In the genomic region with DNA sequence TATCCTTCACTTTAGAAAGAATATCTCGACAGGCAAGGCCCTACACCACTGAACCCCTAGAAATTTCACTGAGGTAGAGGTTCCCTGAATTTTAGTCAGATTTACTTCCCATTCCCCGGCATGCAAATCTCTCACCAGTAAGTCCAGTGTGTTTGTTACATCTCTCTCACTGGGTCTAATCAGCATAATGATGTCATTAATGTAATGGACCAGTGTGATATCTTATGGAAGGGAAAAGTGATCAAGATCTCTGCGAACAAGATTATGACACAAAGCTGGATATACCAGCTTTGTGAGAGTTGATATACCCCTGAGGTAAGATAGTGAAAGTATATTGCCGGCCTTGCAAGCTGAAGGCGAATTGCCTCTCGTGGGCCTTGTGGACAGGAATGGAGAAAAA, we compare ENCODE assay signal across 3 cellular contexts.
TF ChIP-seq lines count a peak whose summit lies in the region.

No MANE protein-coding gene starts in this region.

TF ChIP-seq in HepG2, 621 proteins besides CTCF, POLR2A, EP300 and RAD21:
- TF ChIP-seq MATR3 (CRISPR knock-in tag; IDR thresholded peaks at IDR 0.05) (no peak), ATF7 (IDR thresholded peaks at IDR 0.05) (peak; percentile 74), ATF7 (CRISPR knock-in tag; IDR thresholded peaks at IDR 0.05) (no peak)

TF ChIP-seq in HEK293, 187 proteins besides CTCF, POLR2A, EP300 and RAD21:
- TF ChIP-seq, protein P1, sequence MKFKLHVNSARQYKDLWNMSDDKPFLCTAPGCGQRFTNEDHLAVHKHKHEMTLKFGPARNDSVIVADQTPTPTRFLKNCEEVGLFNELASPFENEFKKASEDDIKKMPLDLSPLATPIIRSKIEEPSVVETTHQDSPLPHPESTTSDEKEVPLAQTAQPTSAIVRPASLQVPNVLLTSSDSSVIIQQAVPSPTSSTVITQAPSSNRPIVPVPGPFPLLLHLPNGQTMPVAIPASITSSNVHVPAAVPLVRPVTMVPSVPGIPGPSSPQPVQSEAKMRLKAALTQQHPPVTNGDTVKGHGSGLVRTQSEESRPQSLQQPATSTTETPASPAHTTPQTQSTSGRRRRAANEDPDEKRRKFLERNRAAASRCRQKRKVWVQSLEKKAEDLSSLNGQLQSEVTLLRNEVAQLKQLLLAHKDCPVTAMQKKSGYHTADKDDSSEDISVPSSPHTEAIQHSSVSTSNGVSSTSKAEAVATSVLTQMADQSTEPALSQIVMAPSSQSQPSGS (tag by site-specific recombination; IDR thresholded peaks at IDR 0.05; ENCODE audit: low read depth) = peak; percentile 77
- no peak for TF ChIP-seq ZNF747 (tag by site-specific recombination; IDR thresholded peaks at IDR 0.05)
- TF ChIP-seq, protein P2, sequence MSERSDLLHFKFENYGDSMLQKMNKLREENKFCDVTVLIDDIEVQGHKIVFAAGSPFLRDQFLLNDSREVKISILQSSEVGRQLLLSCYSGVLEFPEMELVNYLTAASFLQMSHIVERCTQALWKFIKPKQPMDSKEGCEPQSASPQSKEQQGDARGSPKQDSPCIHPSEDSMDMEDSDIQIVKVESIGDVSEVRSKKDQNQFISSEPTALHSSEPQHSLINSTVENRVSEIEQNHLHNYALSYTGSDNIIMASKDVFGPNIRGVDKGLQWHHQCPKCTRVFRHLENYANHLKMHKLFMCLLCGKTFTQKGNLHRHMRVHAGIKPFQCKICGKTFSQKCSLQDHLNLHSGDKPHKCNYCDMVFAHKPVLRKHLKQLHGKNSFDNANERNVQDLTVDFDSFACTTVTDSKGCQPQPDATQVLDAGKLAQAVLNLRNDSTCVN (tag by site-specific recombination; optimal IDR thresholded peaks at IDR 0.05) = no peak

TF ChIP-seq in K562, 482 proteins besides CTCF, POLR2A, EP300 and RAD21:
- TF ChIP-seq TEAD4 (IDR thresholded peaks at IDR 0.05; ENCODE audit: low read length) (no peak), TEAD4 (CRISPR knock-in tag; IDR thresholded peaks at IDR 0.05; ENCODE audit: borderline replicate concordance) (no peak), CBFA2T2 (conservative IDR thresholded peaks at IDR 0.05) (no peak), NBN (IDR thresholded peaks at IDR 0.05; ENCODE audit: low read depth) (no peak), BRCA1 (IDR thresholded peaks at IDR 0.05) (no peak), BRCA1 (CRISPR knock-in tag; IDR thresholded peaks at IDR 0.05) (no peak), ESRRA (IDR thresholded peaks at IDR 0.05; ENCODE audit: borderline replicate concordance, low read depth) (no peak), RFX7 (CRISPR knock-in tag; IDR thresholded peaks at IDR 0.05) (no peak), BRF1 (IDR thresholded peaks at IDR 0.05; ENCODE audit: borderline replicate concordance, extremely low read depth, insufficient read length) (no peak), CEBPG (CRISPR knock-in tag; IDR thresholded peaks at IDR 0.05) (no peak), CEBPG (tag; conservative IDR thresholded peaks at IDR 0.05 in 1 of 2, IDR thresholded peaks at IDR 0.05 in 1 of 2) (peak in 1 of 2 experiments; percentile 4; a peak in 1 of 4 replicates), MTF1 (CRISPR knock-in tag; IDR thresholded peaks at IDR 0.05; ENCODE audit: borderline replicate concordance) (no peak), NONO (IDR thresholded peaks at IDR 0.05; ENCODE audit: low read depth in 2 of 2, low read length in 1 of 2) (no peak), FOXK2 (conservative IDR thresholded peaks at IDR 0.05 in 1 of 2, IDR thresholded peaks at IDR 0.05 in 1 of 2; ENCODE audit: low read depth in 2 of 2) (no peak), JUNB (CRISPR knock-in tag; conservative IDR thresholded peaks at IDR 0.05) (no peak), NR2C2 (CRISPR knock-in tag; IDR thresholded peaks at IDR 0.05) (no peak), NR2C2 (tag; IDR thresholded peaks at IDR 0.05) (no peak), ZNF41 (CRISPR knock-in tag; conservative IDR thresholded peaks at IDR 0.05) (no peak), LCOR (CRISPR knock-in tag; IDR thresholded peaks at IDR 0.05) (no peak), DACH1 (IDR thresholded peaks at IDR 0.05; ENCODE audit: partially characterized antibody) (no peak), ATF7 (IDR thresholded peaks at IDR 0.05) (peak; percentile 52), MYBL2 (IDR thresholded peaks at IDR 0.05; ENCODE audit: low read depth) (no peak), MYBL2 (CRISPR knock-in tag; IDR thresholded peaks at IDR 0.05; ENCODE audit: borderline replicate concordance) (no peak), WHSC1 (IDR thresholded peaks at IDR 0.05; ENCODE audit: low read length) (no peak), ZNF75A (CRISPR knock-in tag; IDR thresholded peaks at IDR 0.05) (no peak)
- TF ChIP-seq, protein P3, sequence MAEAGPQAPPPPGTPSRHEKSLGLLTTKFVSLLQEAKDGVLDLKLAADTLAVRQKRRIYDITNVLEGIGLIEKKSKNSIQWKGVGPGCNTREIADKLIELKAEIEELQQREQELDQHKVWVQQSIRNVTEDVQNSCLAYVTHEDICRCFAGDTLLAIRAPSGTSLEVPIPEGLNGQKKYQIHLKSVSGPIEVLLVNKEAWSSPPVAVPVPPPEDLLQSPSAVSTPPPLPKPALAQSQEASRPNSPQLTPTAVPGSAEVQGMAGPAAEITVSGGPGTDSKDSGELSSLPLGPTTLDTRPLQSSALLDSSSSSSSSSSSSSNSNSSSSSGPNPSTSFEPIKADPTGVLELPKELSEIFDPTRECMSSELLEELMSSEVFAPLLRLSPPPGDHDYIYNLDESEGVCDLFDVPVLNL (CRISPR knock-in tag; IDR thresholded peaks at IDR 0.05; ENCODE audit: low read depth) = no peak
- TF ChIP-seq, protein P4, sequence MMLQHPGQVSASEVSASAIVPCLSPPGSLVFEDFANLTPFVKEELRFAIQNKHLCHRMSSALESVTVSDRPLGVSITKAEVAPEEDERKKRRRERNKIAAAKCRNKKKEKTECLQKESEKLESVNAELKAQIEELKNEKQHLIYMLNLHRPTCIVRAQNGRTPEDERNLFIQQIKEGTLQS (IDR thresholded peaks at IDR 0.05) = peak; percentile 29; the same call in 1 of the 2 replicates
- TF ChIP-seq, protein P4 (CRISPR knock-in tag; conservative IDR thresholded peaks at IDR 0.05) = no peak
- TF ChIP-seq, protein P5, sequence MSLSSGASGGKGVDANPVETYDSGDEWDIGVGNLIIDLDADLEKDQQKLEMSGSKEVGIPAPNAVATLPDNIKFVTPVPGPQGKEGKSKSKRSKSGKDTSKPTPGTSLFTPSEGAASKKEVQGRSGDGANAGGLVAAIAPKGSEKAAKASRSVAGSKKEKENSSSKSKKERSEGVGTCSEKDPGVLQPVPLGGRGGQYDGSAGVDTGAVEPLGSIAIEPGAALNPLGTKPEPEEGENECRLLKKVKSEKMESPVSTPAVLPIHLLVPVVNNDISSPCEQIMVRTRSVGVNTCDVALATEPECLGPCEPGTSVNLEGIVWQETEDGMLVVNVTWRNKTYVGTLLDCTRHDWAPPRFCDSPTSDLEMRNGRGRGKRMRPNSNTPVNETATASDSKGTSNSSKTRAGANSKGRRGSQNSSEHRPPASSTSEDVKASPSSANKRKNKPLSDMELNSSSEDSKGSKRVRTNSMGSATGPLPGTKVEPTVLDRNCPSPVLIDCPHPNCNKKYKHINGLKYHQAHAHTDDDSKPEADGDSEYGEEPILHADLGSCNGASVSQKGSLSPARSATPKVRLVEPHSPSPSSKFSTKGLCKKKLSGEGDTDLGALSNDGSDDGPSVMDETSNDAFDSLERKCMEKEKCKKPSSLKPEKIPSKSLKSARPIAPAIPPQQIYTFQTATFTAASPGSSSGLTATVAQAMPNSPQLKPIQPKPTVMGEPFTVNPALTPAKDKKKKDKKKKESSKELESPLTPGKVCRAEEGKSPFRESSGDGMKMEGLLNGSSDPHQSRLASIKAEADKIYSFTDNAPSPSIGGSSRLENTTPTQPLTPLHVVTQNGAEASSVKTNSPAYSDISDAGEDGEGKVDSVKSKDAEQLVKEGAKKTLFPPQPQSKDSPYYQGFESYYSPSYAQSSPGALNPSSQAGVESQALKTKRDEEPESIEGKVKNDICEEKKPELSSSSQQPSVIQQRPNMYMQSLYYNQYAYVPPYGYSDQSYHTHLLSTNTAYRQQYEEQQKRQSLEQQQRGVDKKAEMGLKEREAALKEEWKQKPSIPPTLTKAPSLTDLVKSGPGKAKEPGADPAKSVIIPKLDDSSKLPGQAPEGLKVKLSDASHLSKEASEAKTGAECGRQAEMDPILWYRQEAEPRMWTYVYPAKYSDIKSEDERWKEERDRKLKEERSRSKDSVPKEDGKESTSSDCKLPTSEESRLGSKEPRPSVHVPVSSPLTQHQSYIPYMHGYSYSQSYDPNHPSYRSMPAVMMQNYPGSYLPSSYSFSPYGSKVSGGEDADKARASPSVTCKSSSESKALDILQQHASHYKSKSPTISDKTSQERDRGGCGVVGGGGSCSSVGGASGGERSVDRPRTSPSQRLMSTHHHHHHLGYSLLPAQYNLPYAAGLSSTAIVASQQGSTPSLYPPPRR (CRISPR knock-in tag; IDR thresholded peaks at IDR 0.05; ENCODE audit: borderline replicate concordance) = no peak
- TF ChIP-seq, protein P6, sequence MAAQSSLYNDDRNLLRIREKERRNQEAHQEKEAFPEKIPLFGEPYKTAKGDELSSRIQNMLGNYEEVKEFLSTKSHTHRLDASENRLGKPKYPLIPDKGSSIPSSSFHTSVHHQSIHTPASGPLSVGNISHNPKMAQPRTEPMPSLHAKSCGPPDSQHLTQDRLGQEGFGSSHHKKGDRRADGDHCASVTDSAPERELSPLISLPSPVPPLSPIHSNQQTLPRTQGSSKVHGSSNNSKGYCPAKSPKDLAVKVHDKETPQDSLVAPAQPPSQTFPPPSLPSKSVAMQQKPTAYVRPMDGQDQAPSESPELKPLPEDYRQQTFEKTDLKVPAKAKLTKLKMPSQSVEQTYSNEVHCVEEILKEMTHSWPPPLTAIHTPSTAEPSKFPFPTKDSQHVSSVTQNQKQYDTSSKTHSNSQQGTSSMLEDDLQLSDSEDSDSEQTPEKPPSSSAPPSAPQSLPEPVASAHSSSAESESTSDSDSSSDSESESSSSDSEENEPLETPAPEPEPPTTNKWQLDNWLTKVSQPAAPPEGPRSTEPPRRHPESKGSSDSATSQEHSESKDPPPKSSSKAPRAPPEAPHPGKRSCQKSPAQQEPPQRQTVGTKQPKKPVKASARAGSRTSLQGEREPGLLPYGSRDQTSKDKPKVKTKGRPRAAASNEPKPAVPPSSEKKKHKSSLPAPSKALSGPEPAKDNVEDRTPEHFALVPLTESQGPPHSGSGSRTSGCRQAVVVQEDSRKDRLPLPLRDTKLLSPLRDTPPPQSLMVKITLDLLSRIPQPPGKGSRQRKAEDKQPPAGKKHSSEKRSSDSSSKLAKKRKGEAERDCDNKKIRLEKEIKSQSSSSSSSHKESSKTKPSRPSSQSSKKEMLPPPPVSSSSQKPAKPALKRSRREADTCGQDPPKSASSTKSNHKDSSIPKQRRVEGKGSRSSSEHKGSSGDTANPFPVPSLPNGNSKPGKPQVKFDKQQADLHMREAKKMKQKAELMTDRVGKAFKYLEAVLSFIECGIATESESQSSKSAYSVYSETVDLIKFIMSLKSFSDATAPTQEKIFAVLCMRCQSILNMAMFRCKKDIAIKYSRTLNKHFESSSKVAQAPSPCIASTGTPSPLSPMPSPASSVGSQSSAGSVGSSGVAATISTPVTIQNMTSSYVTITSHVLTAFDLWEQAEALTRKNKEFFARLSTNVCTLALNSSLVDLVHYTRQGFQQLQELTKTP (IDR thresholded peaks at IDR 0.05; ENCODE audit: low read depth in 1 of 2, partially characterized antibody in 2 of 2) = no peak
- TF ChIP-seq, protein P7, sequence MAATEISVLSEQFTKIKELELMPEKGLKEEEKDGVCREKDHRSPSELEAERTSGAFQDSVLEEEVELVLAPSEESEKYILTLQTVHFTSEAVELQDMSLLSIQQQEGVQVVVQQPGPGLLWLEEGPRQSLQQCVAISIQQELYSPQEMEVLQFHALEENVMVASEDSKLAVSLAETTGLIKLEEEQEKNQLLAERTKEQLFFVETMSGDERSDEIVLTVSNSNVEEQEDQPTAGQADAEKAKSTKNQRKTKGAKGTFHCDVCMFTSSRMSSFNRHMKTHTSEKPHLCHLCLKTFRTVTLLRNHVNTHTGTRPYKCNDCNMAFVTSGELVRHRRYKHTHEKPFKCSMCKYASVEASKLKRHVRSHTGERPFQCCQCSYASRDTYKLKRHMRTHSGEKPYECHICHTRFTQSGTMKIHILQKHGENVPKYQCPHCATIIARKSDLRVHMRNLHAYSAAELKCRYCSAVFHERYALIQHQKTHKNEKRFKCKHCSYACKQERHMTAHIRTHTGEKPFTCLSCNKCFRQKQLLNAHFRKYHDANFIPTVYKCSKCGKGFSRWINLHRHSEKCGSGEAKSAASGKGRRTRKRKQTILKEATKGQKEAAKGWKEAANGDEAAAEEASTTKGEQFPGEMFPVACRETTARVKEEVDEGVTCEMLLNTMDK (IDR thresholded peaks at IDR 0.05; ENCODE audit: borderline replicate concordance, insufficient read depth, low read depth, low read length, poor library complexity, severe bottlenecking) = no peak
